Comparison of ENCODE assay signal across 8 cellular contexts in the genomic region with DNA sequence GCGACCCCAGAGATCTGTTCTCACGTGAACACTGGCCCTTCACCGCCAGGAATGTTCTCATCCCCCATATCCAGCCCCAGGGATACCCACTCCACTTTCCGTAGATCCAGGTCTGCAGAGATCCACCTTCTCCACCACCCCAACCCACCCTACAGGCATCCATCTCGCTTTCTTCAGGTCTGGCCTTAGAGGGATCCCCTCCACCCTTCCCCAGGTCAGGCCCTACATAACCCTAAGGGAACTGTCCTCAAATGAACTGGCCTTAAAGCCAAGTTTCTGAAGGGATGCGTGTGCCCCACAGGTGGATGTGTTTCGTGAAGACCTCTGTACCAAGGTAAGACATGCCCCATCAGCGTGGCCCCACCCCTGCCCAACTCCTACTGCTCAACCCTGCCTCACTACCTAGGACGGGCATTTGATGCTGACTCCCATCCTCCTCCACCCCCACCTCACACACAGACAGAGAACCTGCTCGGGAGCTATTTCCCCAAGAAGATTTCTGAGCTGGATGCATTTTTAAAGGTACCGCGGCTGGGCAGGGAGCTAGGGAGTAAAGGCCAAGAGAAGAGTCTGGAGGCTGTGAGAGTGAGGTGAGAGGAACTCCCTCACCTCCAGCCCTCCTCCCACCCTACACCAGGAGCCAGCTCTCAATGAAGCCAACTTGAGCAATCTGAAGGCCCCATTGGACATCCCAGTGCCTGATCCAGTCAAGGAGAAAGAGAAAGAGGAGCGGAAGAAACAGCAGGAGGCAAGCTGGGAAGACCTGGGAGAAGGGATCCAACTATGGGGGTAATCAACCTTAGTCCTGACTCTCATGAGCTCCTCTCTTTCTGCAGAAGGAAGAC. TPM values are rescaled to one million over a fixed set of nuclear protein-coding genes. Genes with fewer than 3 reads are reported as not detected.
DNase-seq lines count a peak whose midpoint lies in the region; ATAC-seq, FAIRE-seq and TF ChIP-seq lines count a peak whose summit lies in the region.

No MANE protein-coding gene starts in this region.

- peaks cover 36% of the 10 kb centered on the region for H3K79me2 ChIP-seq in astrocyte (ENCODE audit: insufficient read depth, low read length)

- no peaks in the 10 kb centered on the region for H3K27me3 ChIP-seq in left ventricle myocardium inferior (ENCODE audit: low read depth)
- no peaks in the 10 kb centered on the region for H3K27me3 ChIP-seq in astrocyte (ENCODE audit: insufficient read depth, low read length)
- no peaks in the 10 kb centered on the region for H3K27me3 ChIP-seq in lower lobe of right lung (ENCODE audit: low read depth)
- H3K27me3 ChIP-seq in upper lobe of right lung = no peaks in the 10 kb centered on the region

- H3K36me3 ChIP-seq in left ventricle myocardium inferior = peaks cover 28% of the 10 kb centered on the region
- H3K36me3 ChIP-seq in astrocyte (ENCODE audit: insufficient read depth, low read length) = peaks cover 8% of the 10 kb centered on the region
- H3K36me3 ChIP-seq in lower lobe of right lung = peaks cover 29% of the 10 kb centered on the region
- peaks cover 21% of the 10 kb centered on the region for H3K36me3 ChIP-seq in upper lobe of right lung

- H3K9ac ChIP-seq in astrocyte (ENCODE audit: low read length) = peak overlapping the region; percentile 89

- H2AFZ ChIP-seq in astrocyte (ENCODE audit: low read depth, low read length) = peak overlapping the region; percentile 92

- no peak overlapping the region for H3K27ac Mint-ChIP-seq in astrocyte (ENCODE audit: unreplicated experiment)

- no peaks in the 10 kb centered on the region for H3K9me3 ChIP-seq in left ventricle myocardium inferior (replicated peaks)
- H3K9me3 ChIP-seq in astrocyte (ENCODE audit: insufficient read depth, low read depth, low read length) = no peaks in the 10 kb centered on the region
- H3K9me3 ChIP-seq in lower lobe of right lung = no peaks in the 10 kb centered on the region
- no peaks in the 10 kb centered on the region for H3K9me3 ChIP-seq in upper lobe of right lung

- FAIRE-seq in astrocyte (lab: Jason Lieb, UNC) = no peak

- H4K20me1 ChIP-seq in astrocyte (ENCODE audit: insufficient read depth, low read length) = peaks cover 16% of the 10 kb centered on the region

- H3K4me3 Mint-ChIP-seq in astrocyte (ENCODE audit: unreplicated experiment) = peak overlapping the region; percentile 86

- TF ChIP-seq CTCF in left ventricle myocardium inferior (IDR thresholded peaks at IDR 0.05; ENCODE audit: borderline replicate concordance) (no peak), astrocyte (IDR thresholded peaks at IDR 0.05; ENCODE audit: insufficient read depth, low read depth, low read length) (no peak), lower lobe of right lung (IDR thresholded peaks at IDR 0.05) (no peak), upper lobe of right lung (IDR thresholded peaks at IDR 0.05) (no peak)

- DNase-seq in left ventricle myocardium inferior = no peak
- DNase-seq in cardiac septum (ENCODE audit: low spot score) = no peak
- DNase-seq in astrocyte (ENCODE audit: low read depth) = no peak
- no peak for DNase-seq in lower lobe of right lung
- DNase-seq in upper lobe of right lung = no peak
- DNase-seq in kidney tubule cell (ENCODE audit: low spot score) = no peak
- no peak for DNase-seq in NCI-H146 treated with DMSO at 0.1 percent for 48 hours (lab: John Stamatoyannopoulos, UW; ENCODE audit: unreplicated experiment)
- DNase-seq in medulla oblongata (ENCODE audit: extremely low spot score) = no peak

- H3K36me3 Mint-ChIP-seq in astrocyte (ENCODE audit: low read depth, unreplicated experiment) = peaks cover 21% of the 10 kb centered on the region

- peak overlapping the region; percentile 91 for H3K4me3 ChIP-seq in left ventricle myocardium inferior
- H3K4me3 ChIP-seq in astrocyte (ENCODE audit: insufficient read depth, low read depth, low read length) = peak overlapping the region; percentile 74
- peak overlapping the region; percentile 100 for H3K4me3 ChIP-seq in lower lobe of right lung
- peak overlapping the region; percentile 99 for H3K4me3 ChIP-seq in upper lobe of right lung

- H3K4me1 ChIP-seq in left ventricle myocardium inferior (peaks cover 69% of the 10 kb centered on the region), astrocyte (ENCODE audit: insufficient read depth, low read length) (peaks cover 12% of the 10 kb centered on the region), lower lobe of right lung (peaks cover 48% of the 10 kb centered on the region), upper lobe of right lung (peaks cover 30% of the 10 kb centered on the region)

- no peaks in the 10 kb centered on the region for H3K9me3 Mint-ChIP-seq in astrocyte (ENCODE audit: unreplicated experiment)

- intact Hi-C loops in left ventricle myocardium inferior (cut with micrococcal nuclease) = no loop called here
- intact Hi-C loops in cardiac septum (cut with DNase I) = loop anchor here (2.0 kb wide), 1 partner anchor 24 kb away; the partner anchor contains the start of gene IRF9
- intact Hi-C loops in lower lobe of right lung (cut with DNase I) = no loop called here
- intact Hi-C loops in upper lobe of right lung (cut with DNase I) = no loop called here

- peak overlapping the region; percentile 89 for H3K4me2 ChIP-seq in astrocyte (ENCODE audit: low read length)

- H3K27ac ChIP-seq in left ventricle myocardium inferior (replicated peaks) (peak overlapping the region; percentile 94), astrocyte (ENCODE audit: low read depth, low read length) (no peak overlapping the region), lower lobe of right lung (peak overlapping the region; percentile 97), upper lobe of right lung (peak overlapping the region; percentile 91)

- no peak for ATAC-seq in lower lobe of right lung
- ATAC-seq in upper lobe of right lung = no peak

- H3K27me3 Mint-ChIP-seq in astrocyte (ENCODE audit: low read depth, unreplicated experiment) = peaks cover 2% of the 10 kb centered on the region

- peaks cover 18% of the 10 kb centered on the region for H3K4me1 Mint-ChIP-seq in astrocyte (ENCODE audit: low read depth, unreplicated experiment)

RNA-seq across cellular contexts. Expression of gene PSME1, which starts 0.9 kb away (rescaled TPM):
- 108 TPM for total RNA-seq in left ventricle myocardium inferior
- 61.3 TPM for total RNA-seq in cardiac septum
- total RNA-seq in astrocyte = 116 and 122 TPM in 2 replicates
- 198 TPM for total RNA-seq in lower lobe of right lung
- 171 TPM for total RNA-seq in upper lobe of right lung

RNA-seq across cellular contexts. Expression of gene EMC9, which starts 4.5 kb away (rescaled TPM):
- total RNA-seq in left ventricle myocardium inferior (14.5 TPM), cardiac septum (14.6 TPM), astrocyte (16.7 and 18.5 TPM in 2 replicates), lower lobe of right lung (9.3 TPM), upper lobe of right lung (10.5 TPM)

RNA-seq across cellular contexts. Expression of gene FITM1, which starts 6.4 kb away (rescaled TPM):
- total RNA-seq in left ventricle myocardium inferior = 148 TPM
- 112 TPM for total RNA-seq in cardiac septum
- total RNA-seq in astrocyte = 0.25 TPM in 1 of 2 replicates, not detected in the other
- 0.97 TPM for total RNA-seq in lower lobe of right lung
- 1.1 TPM for total RNA-seq in upper lobe of right lung

RNA-seq across cellular contexts. Expression of gene PSME2, which starts 9.5 kb away (rescaled TPM):
- total RNA-seq in left ventricle myocardium inferior (89.7 TPM), cardiac septum (49.7 TPM), astrocyte (173 TPM in 2 replicates), lower lobe of right lung (144 TPM), upper lobe of right lung (138 TPM)

RNA-seq across cellular contexts. Expression of gene RNF31, which starts 10.4 kb away (rescaled TPM):
- total RNA-seq in left ventricle myocardium inferior (34.8 TPM), cardiac septum (31.3 TPM), astrocyte (59.0 and 69.8 TPM in 2 replicates), lower lobe of right lung (67.3 TPM), upper lobe of right lung (52.3 TPM)

Comparison
In these comparisons a context has a peak if more than half of its experiments do, and no peak if none do; other contexts are left out.
1. RNA of gene FITM1, which starts 6.4 kb away (total RNA-seq): 148 TPM in left ventricle myocardium inferior (single experiment) and 112 TPM in cardiac septum (single experiment); 1.1 TPM in upper lobe of right lung (single experiment), 0.97 TPM in lower lobe of right lung (single experiment) and 0.25 TPM in astrocyte; every median in the first group is over 10 times any median in the second.
2. Peak in every context shown above with its lines, with median percentiles within 50 percentile points of each other: H3K4me3 ChIP-seq.